Comparison of ENCODE assay signal across 8 cellular contexts in genomic region chr9:137605146-137606004, GRCh38. TPM values are rescaled to one million over a fixed set of nuclear protein-coding genes. Genes with fewer than 3 reads are reported as not detected.
DNase-seq lines count a peak whose midpoint lies in the region; ATAC-seq and TF ChIP-seq lines count a peak whose summit lies in the region.

Gene ARRDC1, plus strand, starts transcription at chr9:137605686. Its CDS starts 32 bp downstream, at chr9:137605718.

- H3K4me1 Mint-ChIP-seq in stimulated activated naive CD8-positive, alpha-beta T cell treated with anti-CD3 and anti-CD28 coated beads, Interleukin-15, amount 100 ng/mL, for 72 hours, result peaks cover 34% of the 10 kb centered on the region

- peaks cover 7% of the 10 kb centered on the region; the same call in 1 of the 2 replicates for H3K27me3 ChIP-seq in KMS-11 (ENCODE audit: insufficient read depth, low read depth)
- no peaks in the 10 kb centered on the region for H3K27me3 ChIP-seq in neural cell (ENCODE audit: insufficient read depth, low read depth, low read length)

- H3K79me2 ChIP-seq in KMS-11 (ENCODE audit: insufficient read depth, low read depth), result no peaks in the 10 kb centered on the region
- no peaks in the 10 kb centered on the region for H3K79me2 ChIP-seq in neural cell (replicated peaks; ENCODE audit: insufficient read depth, low read length)

- H3K27ac ChIP-seq in KMS-11 (no peak within 1 kb of the TSS), neural cell (ENCODE audit: low read length) (no peak within 1 kb of the TSS)

- H3K9me2 ChIP-seq in neural cell (ENCODE audit: insufficient read depth, low read length), result no peaks in the 10 kb centered on the region

- H3K9ac ChIP-seq in KMS-11 (peak within 1 kb of the TSS; percentile 37; the same call in 1 of the 2 replicates), neural cell (ENCODE audit: low read length) (peak within 1 kb of the TSS; percentile 69)

- no peaks in the 10 kb centered on the region for H3K9me3 ChIP-seq in neural cell (ENCODE audit: low read length)

- H3F3A ChIP-seq in neural cell (ENCODE audit: insufficient read depth, low read length, poor library complexity, severe bottlenecking), result peaks cover 5% of the 10 kb centered on the region

- H3K9me3 Mint-ChIP-seq in stimulated activated naive CD8-positive, alpha-beta T cell treated with anti-CD3 and anti-CD28 coated beads, Interleukin-15, amount 100 ng/mL, for 72 hours, result no peaks in the 10 kb centered on the region

- H3K27me3 Mint-ChIP-seq in stimulated activated naive CD8-positive, alpha-beta T cell treated with anti-CD3 and anti-CD28 coated beads, Interleukin-15, amount 100 ng/mL, for 72 hours, result no peaks in the 10 kb centered on the region

- TF ChIP-seq CTCF in KMS-11 (conservative IDR thresholded peaks at IDR 0.05; ENCODE audit: low read depth, low read length), result no peak
- no peak for TF ChIP-seq CTCF in fibroblast of villous mesenchyme (IDR thresholded peaks at IDR 0.05; ENCODE audit: insufficient read depth, low read depth, low read length)
- no peak for TF ChIP-seq CTCF in neural cell (IDR thresholded peaks at IDR 0.05; ENCODE audit: poor library complexity, severe bottlenecking)

- H2AFZ ChIP-seq in KMS-11 (ENCODE audit: low read depth) (peak within 1 kb of the TSS; percentile 61), neural cell (ENCODE audit: low read depth, low read length) (no peak within 1 kb of the TSS)

- TF ChIP-seq RAD21 in neural cell (conservative IDR thresholded peaks at IDR 0.05), result peak; percentile 16

- peak; percentile 72 for ATAC-seq in GM21737 (IDR thresholded peaks at IDR 0.05; ENCODE audit: unreplicated experiment)
- ATAC-seq in stimulated activated naive CD8-positive, alpha-beta T cell treated with anti-CD3 and anti-CD28 coated beads, Interleukin-15, amount 100 ng/mL, for 72 hours, result peak; percentile 93

- H3K4me2 ChIP-seq in KMS-11 (peak within 1 kb of the TSS; percentile 96), neural cell (ENCODE audit: low read length) (peak within 1 kb of the TSS; percentile 94)

- H3K4me3 Mint-ChIP-seq in stimulated activated naive CD8-positive, alpha-beta T cell treated with anti-CD3 and anti-CD28 coated beads, Interleukin-15, amount 100 ng/mL, for 72 hours, result peak within 1 kb of the TSS; percentile 76 to 84

- H3K36me3 ChIP-seq in KMS-11 (ENCODE audit: insufficient read depth) (no peaks in the 10 kb centered on the region), neural cell (ENCODE audit: insufficient read depth, low read length) (no peaks in the 10 kb centered on the region)

- no peaks in the 10 kb centered on the region for H4K20me1 ChIP-seq in KMS-11 (ENCODE audit: insufficient read depth)
- H4K20me1 ChIP-seq in neural cell (ENCODE audit: insufficient read depth), result no peaks in the 10 kb centered on the region

- TF ChIP-seq EP300 in neural cell (conservative IDR thresholded peaks at IDR 0.05; ENCODE audit: poor library complexity, severe bottlenecking), result no peak

- DNase-seq in DMS53 treated with DMSO at 0.1 percent for 48 hours (lab: John Stamatoyannopoulos, UW; ENCODE audit: unreplicated experiment) (peak; percentile 79), SHP77 treated with DMSO at 0.1 percent for 48 hours (lab: John Stamatoyannopoulos, UW) (peak; percentile 27), fibroblast of villous mesenchyme (ENCODE audit: low read depth) (peak; percentile 93)
- DNase-seq in activated effector memory CD4-positive, alpha-beta T cell treated with Interleukin-2 at 50 U/mL for 16 hours, result peak; percentile 91
- DNase-seq in stimulated activated naive CD8-positive, alpha-beta T cell treated with anti-CD3 and anti-CD28 coated beads, Interleukin-15, amount 100 ng/mL, for 72 hours, result peak; percentile 87 to 92

- no peak within 1 kb of the TSS for H3K4me3 ChIP-seq in KMS-11 (IDR thresholded peaks at IDR 0.05; ENCODE audit: insufficient read depth, low read depth, low read length)
- H3K4me3 ChIP-seq in fibroblast of villous mesenchyme (ENCODE audit: low read depth, low read length), result peak within 1 kb of the TSS; percentile 65
- peak within 1 kb of the TSS; percentile 87 for H3K4me3 ChIP-seq in neural cell (ENCODE audit: low read length)

- no peak within 1 kb of the TSS for H3K27ac Mint-ChIP-seq in stimulated activated naive CD8-positive, alpha-beta T cell treated with anti-CD3 and anti-CD28 coated beads, Interleukin-15, amount 100 ng/mL, for 72 hours

- H3K4me1 ChIP-seq in KMS-11 (ENCODE audit: low read depth, poor library complexity, severe bottlenecking), result peaks cover 15% of the 10 kb centered on the region

TF ChIP-seq in neural cell, 6 proteins besides CTCF, POLR2A, EP300 and RAD21:
- no peak for TF ChIP-seq SMC3 (conservative IDR thresholded peaks at IDR 0.05; ENCODE audit: poor library complexity)
- no peak for TF ChIP-seq EZH2 (IDR thresholded peaks at IDR 0.05; ENCODE audit: borderline replicate concordance, insufficient read depth, low read length, poor library complexity, severe bottlenecking)
- peak; percentile 38 for TF ChIP-seq POLR2AphosphoS5 (IDR thresholded peaks at IDR 0.05)
- TF ChIP-seq REST (IDR thresholded peaks at IDR 0.05; ENCODE audit: borderline replicate concordance), result no peak
- peak; percentile 71 for TF ChIP-seq MXI1 (conservative IDR thresholded peaks at IDR 0.05; ENCODE audit: poor library complexity, severe bottlenecking)
TF ChIP-seq in neural cell: peak in this region for 2.

RNA-seq across cellular contexts. Expression of gene ARRDC1, which starts in this region (rescaled TPM):
- 12.5 and 15.1 TPM in 2 replicates for total RNA-seq in fibroblast of villous mesenchyme
- 53.4 and 55.1 TPM in 2 replicates for polyA plus RNA-seq in neural cell
- 12.8 and 16.3 TPM in 2 replicates for polyA minus RNA-seq in neural cell

Comparison
In these comparisons a context has a peak if more than half of its experiments do, and no peak if none do; other contexts are left out.
1. DNase-seq: peak in every context shown above with its lines; median percentile 93 in fibroblast of villous mesenchyme; 91 in activated effector memory CD4-positive, alpha-beta T cell treated with Interleukin-2 at 50 U/mL for 16 hours; 90 in stimulated activated naive CD8-positive, alpha-beta T cell treated with anti-CD3 and anti-CD28 coated beads, Interleukin-15, amount 100 ng/mL, for 72 hours; 79 in DMS53 treated with DMSO at 0.1 percent for 48 hours; 27 in SHP77 treated with DMSO at 0.1 percent for 48 hours.